Comparison of ENCODE assay signal across 8 cellular contexts in the genomic region with DNA sequence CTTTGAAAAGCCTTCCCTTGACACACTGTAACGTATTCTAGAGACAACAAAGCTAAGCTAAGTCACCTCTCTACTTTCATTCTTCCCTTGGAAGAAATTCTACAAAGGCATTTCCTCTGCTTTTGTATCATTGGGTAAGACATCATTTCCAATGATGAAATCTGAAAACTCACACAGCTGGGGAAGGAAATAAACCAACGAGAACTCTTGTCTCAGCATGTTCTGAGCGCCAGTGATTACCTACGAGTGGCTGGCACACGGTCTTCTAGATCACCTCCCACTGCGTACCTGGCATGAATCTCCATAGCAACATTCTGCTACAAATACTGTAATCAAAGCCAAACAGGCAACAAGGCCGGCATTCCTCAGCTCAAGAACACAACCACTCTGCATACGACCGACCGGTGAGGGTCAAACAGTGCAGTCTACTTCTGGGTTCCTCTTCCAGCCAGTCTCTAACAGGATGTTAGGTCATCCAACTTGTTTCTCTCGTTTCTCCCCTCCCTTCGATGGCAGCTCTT. TPM values are rescaled to one million over a fixed set of nuclear protein-coding genes. Genes with fewer than 3 reads are reported as not detected.
DNase-seq lines count a peak whose midpoint lies in the region; ATAC-seq and TF ChIP-seq lines count a peak whose summit lies in the region.

No MANE protein-coding gene starts in this region.

- no peaks in the 10 kb centered on the region for H3K9me3 Mint-ChIP-seq in progenitor cell of endocrine pancreas (ENCODE audit: low read depth)

- H3K4me3 Mint-ChIP-seq in progenitor cell of endocrine pancreas (ENCODE audit: low read depth) = no peak overlapping the region

- peak; percentile 41 for ATAC-seq in HG03045 (IDR thresholded peaks at IDR 0.05; ENCODE audit: unreplicated experiment)
- ATAC-seq in Right ventricle myocardium inferior = peak; percentile 79
- no peak for ATAC-seq in GM18909 (IDR thresholded peaks at IDR 0.05; ENCODE audit: poor library complexity, unreplicated experiment)

- H3K27ac Mint-ChIP-seq in progenitor cell of endocrine pancreas = peak overlapping the region; percentile 77

- peak; percentile 83 for DNase-seq in DMS153 treated with DMSO at 0.1 percent for 48 hours (lab: John Stamatoyannopoulos, UW; ENCODE audit: unreplicated experiment)
- DNase-seq in NOMO-1 (lab: John Stamatoyannopoulos, UW; ENCODE audit: unreplicated experiment in 2 of 2) = peak; percentile 65 to 93
- DNase-seq in activated naive CD4-positive, alpha-beta T cell treated with anti-CD3 and anti-CD28 coated beads, Interleukin-2, amount 50 U/mL, for 16 hours = peak; percentile 47
- no peak for DNase-seq in Right ventricle myocardium inferior (ENCODE audit: missing footprints)
- no peak for DNase-seq in progenitor cell of endocrine pancreas (ENCODE audit: low spot score, unreplicated experiment)
- no peak for DNase-seq in middle frontal gyrus (ENCODE audit: extremely low spot score, low spot score)

- H3K36me3 Mint-ChIP-seq in progenitor cell of endocrine pancreas (ENCODE audit: insufficient read depth) = peaks cover 2% of the 10 kb centered on the region

- peaks cover 46% of the 10 kb centered on the region for H3K4me1 Mint-ChIP-seq in progenitor cell of endocrine pancreas (ENCODE audit: low read depth)

- TF ChIP-seq CTCF in progenitor cell of endocrine pancreas (IDR thresholded peaks at IDR 0.05; ENCODE audit: unreplicated experiment) = no peak

- intact Hi-C loops in Right ventricle myocardium inferior (cut with DNase I) = loop anchor here (1.0 kb wide), 1 partner anchor 22 kb away; no protein-coding TSS in a partner anchor

- no peaks in the 10 kb centered on the region for H3K27me3 Mint-ChIP-seq in progenitor cell of endocrine pancreas

RNA-seq across cellular contexts. Expression of a gene that starts 7.6 kb away (rescaled TPM):
- total RNA-seq in Right ventricle myocardium inferior (25.4 TPM), progenitor cell of endocrine pancreas (22.9 and 24.2 TPM in 2 replicates)

RNA-seq across cellular contexts. Expression of a gene that starts 53.0 kb away (rescaled TPM):
- total RNA-seq in Right ventricle myocardium inferior (17.6 TPM), progenitor cell of endocrine pancreas (61.1 and 68.8 TPM in 2 replicates)

Comparison
In these comparisons a context has a peak if more than half of its experiments do, and no peak if none do; other contexts are left out.
1. DNase-seq: peak in DMS153 treated with DMSO at 0.1 percent for 48 hours (single experiment), NOMO-1 (2 of 2) and activated naive CD4-positive, alpha-beta T cell treated with anti-CD3 and anti-CD28 coated beads, Interleukin-2, amount 50 U/mL, for 16 hours (single experiment); none in Right ventricle myocardium inferior (single experiment), progenitor cell of endocrine pancreas (single experiment) and middle frontal gyrus (single experiment).